In the genomic region with DNA sequence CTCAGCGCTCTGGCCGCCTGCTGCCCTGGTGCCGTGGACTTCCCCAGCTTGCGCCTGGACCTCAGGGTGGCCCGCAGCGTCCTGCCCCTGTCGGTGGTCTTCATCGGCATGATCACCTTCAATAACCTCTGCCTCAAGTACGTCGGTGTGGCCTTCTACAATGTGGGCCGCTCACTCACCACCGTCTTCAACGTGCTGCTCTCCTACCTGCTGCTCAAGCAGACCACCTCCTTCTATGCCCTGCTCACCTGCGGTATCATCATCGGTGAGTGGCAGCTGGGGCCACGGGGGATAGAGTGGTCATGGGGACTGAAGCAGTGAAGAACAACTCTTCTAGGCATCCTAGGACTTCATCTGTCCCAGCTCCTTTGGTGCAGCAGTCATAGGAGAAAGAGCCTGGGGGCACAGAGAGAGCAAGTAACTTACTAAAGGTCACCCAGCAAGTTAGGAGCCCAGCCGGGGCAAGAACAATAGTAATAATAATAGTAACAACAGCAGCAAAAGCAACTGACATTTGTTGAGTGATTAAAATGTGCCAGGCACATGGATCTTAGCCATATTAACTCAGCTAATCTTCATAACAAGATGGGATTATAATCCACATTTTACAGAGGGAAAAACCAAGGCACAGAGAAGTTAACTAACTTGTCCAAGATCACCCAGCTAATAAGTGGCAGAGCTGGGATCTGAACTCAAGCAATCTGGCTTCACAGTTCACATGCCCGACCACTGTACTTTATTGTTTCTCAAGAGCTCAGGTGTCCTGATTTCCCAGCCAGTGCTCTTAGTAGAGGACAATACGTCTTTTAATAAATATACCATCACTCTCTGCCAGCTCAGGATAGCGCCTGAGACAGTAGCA, we compare ENCODE assay signal across 8 cellular contexts. TPM values are rescaled to one million over a fixed set of nuclear protein-coding genes. Genes with fewer than 3 reads are reported as not detected.
DNase-seq lines count a peak whose midpoint lies in the region; ATAC-seq and TF ChIP-seq lines count a peak whose summit lies in the region.

No MANE protein-coding gene starts in this region.

- DNase-seq in CD14-positive monocyte (ENCODE audit: low spot score) (no peak), NB4 (ENCODE audit: low read depth) (no peak), medulla oblongata (ENCODE audit: extremely low spot score) (no peak), ecto neural progenitor cell (ENCODE audit: low spot score) (no peak), NCI-H748 treated with DMSO at 0.1 percent for 48 hours (lab: John Stamatoyannopoulos, UW) (no peak)

- peak overlapping the region; percentile 82 for H3K4me3 ChIP-seq in NB4 (ENCODE audit: low read depth, low read length)
- H3K4me3 ChIP-seq in duodenal mucosa (ENCODE audit: low read depth in 1 of 2, low read length in 2 of 2), result peak overlapping the region; percentile 93 to 97

- no peak overlapping the region for H3K27ac ChIP-seq in duodenal mucosa (ENCODE audit: low read depth, low read length)

- H3K36me3 Mint-ChIP-seq in CD14-positive monocyte (peaks cover 22 to 42% of the 10 kb centered on the region in 2 donors), nephron (ENCODE audit: low read depth) (peaks cover 5% of the 10 kb centered on the region)

- peak overlapping the region; percentile 85 to 87 for H3K9ac ChIP-seq in duodenal mucosa (ENCODE audit: low read depth in 1 of 2, low read length in 2 of 2)

- no peak for TF ChIP-seq POLR2A in NB4 (IDR thresholded peaks at IDR 0.05; ENCODE audit: extremely low read depth, insufficient read length)

- no peaks in the 10 kb centered on the region for H3K9me3 ChIP-seq in duodenal mucosa (ENCODE audit: control insufficient read depth in 1 of 2, low read length in 2 of 2)

- no peak for ATAC-seq in HG03378 (IDR thresholded peaks at IDR 0.05; ENCODE audit: unreplicated experiment)

- H3K27me3 ChIP-seq in duodenal mucosa (ENCODE audit: control insufficient read depth in 1 of 2, insufficient read depth in 2 of 2, low read length in 2 of 2), result no peaks in the 10 kb centered on the region

- H3K27ac Mint-ChIP-seq in CD14-positive monocyte (peak overlapping the region in 4 of 7 donors; percentile 22 to 71 (median 30)), nephron (peak overlapping the region in 2 of 3 experiments; percentile 55 to 93)

- peaks cover 0 to 4% (median 0%) of the 10 kb centered on the region in 7 donors for H3K9me3 Mint-ChIP-seq in CD14-positive monocyte
- no peaks in the 10 kb centered on the region for H3K9me3 Mint-ChIP-seq in nephron

- TF ChIP-seq CTCF in CD14-positive monocyte (IDR thresholded peaks at IDR 0.05), result no peak
- no peak for TF ChIP-seq CTCF in NB4 (IDR thresholded peaks at IDR 0.05; ENCODE audit: low read depth, low read length)
- no peak for TF ChIP-seq CTCF in nephron (IDR thresholded peaks at IDR 0.05; ENCODE audit: unreplicated experiment in 3 of 3)

- H3K4me1 ChIP-seq in duodenal mucosa (ENCODE audit: control insufficient read depth in 1 of 2, insufficient read depth in 2 of 2, low read length in 2 of 2), result peaks cover 34 to 36% of the 10 kb centered on the region in 2 donors

- intact Hi-C loops in CD14-positive monocyte (cut with micrococcal nuclease), result loop anchor here (5.0 kb wide), 2 partner anchors 36 to 41 kb away; a partner anchor contains a TSS

- peak overlapping the region; percentile 93 to 95 for H3K4me3 Mint-ChIP-seq in CD14-positive monocyte
- H3K4me3 Mint-ChIP-seq in nephron, result peak overlapping the region; percentile 97 to 99 (median 97)

- H3K4me1 Mint-ChIP-seq in CD14-positive monocyte (peaks cover 44% of the 10 kb centered on the region), nephron (peaks cover 28% of the 10 kb centered on the region)

- peaks cover 13 to 48% of the 10 kb centered on the region in 2 donors for H3K36me3 ChIP-seq in duodenal mucosa (ENCODE audit: control insufficient read depth in 1 of 2, insufficient read depth in 2 of 2, low read length in 2 of 2)

- H3K27me3 Mint-ChIP-seq in CD14-positive monocyte (ENCODE audit: low read depth in 3 of 3) (peaks cover 0 to 7% (median 5%) of the 10 kb centered on the region in 3 donors), nephron (ENCODE audit: low read depth) (no peaks in the 10 kb centered on the region)

RNA-seq across cellular contexts. Expression of a gene that starts 1.4 kb away (rescaled TPM):
- polyA plus RNA-seq in CD14-positive monocyte, result 10 to 100 TPM; 12.8 to 14.0 TPM

RNA-seq across cellular contexts. Expression of a gene that starts 41.0 kb away (rescaled TPM):
- polyA plus RNA-seq in CD14-positive monocyte, result 1 to 10 TPM; 5.1 to 7.2 TPM
